In genomic region chr16:79402920-79403319, GRCh38 we compare ENCODE assay signal across 22 cellular contexts.
DNase-seq lines count a peak whose midpoint lies in the region; ATAC-seq, FAIRE-seq and TF ChIP-seq lines count a peak whose summit lies in the region.
"Had no signal": no experiment of that assay in that cellular context is flagged by ENCODE, and none has a peak within 500 bp of the region (broad histone marks: within the 10 kb centered on the region; RNA-seq: fewer than 3 reads in every experiment).

No MANE protein-coding gene starts in this region.

- no peak for FAIRE-seq in H1 (lab: Jason Lieb, UNC)
- FAIRE-seq: RCC 7860 had no signal

- H3K4ac ChIP-seq in H1 (replicated peaks; ENCODE audit: insufficient read length, low read depth, low read length) = no peak overlapping the region
- H3K4ac ChIP-seq in neuronal stem cell (ENCODE audit: low read length) = no peak overlapping the region

- DNase-seq in MCF 10A (ENCODE audit: unreplicated experiment) (no peak), breast epithelium (ENCODE audit: low spot score in 2 of 2) (no peak), H1 (ENCODE audit: low read depth in 1 of 2, low spot score in 2 of 2) (no peak), neuronal stem cell (ENCODE audit: low spot score) (no peak), left lung (no peak), GM03348 (ENCODE audit: low spot score) (no peak)
- DNase-seq: ACHN; CD4-positive, alpha-beta T cell; COR-L47; DMS79; NCI-H1694 treated with DMSO at 0.1 percent for 48 hours; NCI-H2081 treated with DMSO at 0.1 percent for 48 hours; NCI-H446; NCI-H526 had no signal

- H2AFZ ChIP-seq in H1 (ENCODE audit: low read length) = no peak overlapping the region
- H2AFZ ChIP-seq in neuronal stem cell (ENCODE audit: low read length) = no peak overlapping the region

- H2BK20ac ChIP-seq in H1 (ENCODE audit: low read length) = no peak overlapping the region

- CTCF ChIA-PET in MCF 10A (lab: Yijun Ruan, JAX) = interaction anchor here (0.6 kb wide), 1 partner anchor 203 kb away, joined by 3 read pairs; no protein-coding TSS in a partner anchor
- CTCF ChIA-PET in H1 (lab: Charles Lee; ENCODE audit: partially characterized antibody) = no interaction called here

- no peak overlapping the region for H3K56ac ChIP-seq in H1 (replicated peaks; ENCODE audit: insufficient read length, low read depth, low read length)

- H3K79me1 ChIP-seq in H1 (ENCODE audit: low read depth, low read length) (no peaks in the 10 kb centered on the region), neuronal stem cell (ENCODE audit: low read depth, low read length) (no peaks in the 10 kb centered on the region)

- H4K91ac ChIP-seq in H1 (replicated peaks; ENCODE audit: insufficient read length, low read length) = no peak overlapping the region
- no peak overlapping the region for H4K91ac ChIP-seq in neuronal stem cell (ENCODE audit: low read depth, low read length, poor library complexity)

- H2BK12ac ChIP-seq in H1 (ENCODE audit: low read depth, low read length) = no peak overlapping the region
- H2BK12ac ChIP-seq in neuronal stem cell (ENCODE audit: low read length) = no peak overlapping the region

- no peaks in the 10 kb centered on the region for H3K23me2 ChIP-seq in H1 (ENCODE audit: low read depth, low read length)

- H3K36me3 ChIP-seq in breast epithelium (no peaks in the 10 kb centered on the region), H1 (ENCODE audit: control insufficient read depth in 2 of 4, insufficient read depth in 4 of 4, low read length in 3 of 4) (no peaks in the 10 kb centered on the region), neuronal stem cell (replicated peaks in 1 of 2; ENCODE audit: control insufficient read depth in 2 of 2, insufficient read depth in 2 of 2, low read length in 2 of 2) (no peaks in the 10 kb centered on the region), left lung (no peaks in the 10 kb centered on the region)
- H3K36me3 ChIP-seq: BLaER1, HAP-1, SJSA1 had no signal

- H3K9me3 ChIP-seq in breast epithelium (peaks cover 0 to 4% of the 10 kb centered on the region in 2 donors), H1 (ENCODE audit: insufficient read depth in 2 of 2, low read depth in 1 of 2, low read length in 1 of 2) (peaks cover 0 to 2% of the 10 kb centered on the region in 2 experiments; a peak in 1 of 4 replicates), neuronal stem cell (replicated peaks in 1 of 2; ENCODE audit: control insufficient read depth in 2 of 2, insufficient read depth in 1 of 2, low read depth in 1 of 2, low read length in 2 of 2) (peaks cover 2 to 6% of the 10 kb centered on the region in 2 donors), left lung (peaks cover 0 to 5% of the 10 kb centered on the region in 2 donors)
- H3K9me3 ChIP-seq: BLaER1, HAP-1, SJSA1 had no signal

- H2BK15ac ChIP-seq in H1 (ENCODE audit: low read length) (no peak overlapping the region), neuronal stem cell (ENCODE audit: low read length) (no peak overlapping the region)

- BruUV-seq in MCF 10A (replicated peaks; lab: Mats Ljungman, UMichigan) = no TSS peak

- no peaks in the 10 kb centered on the region for H3K9me3 Mint-ChIP-seq in MCF 10A (ENCODE audit: unreplicated experiment)
- H3K9me3 Mint-ChIP-seq: CD4-positive, alpha-beta T cell had no signal

- H3K23ac ChIP-seq in H1 (ENCODE audit: insufficient read length) (no peak overlapping the region), neuronal stem cell (ENCODE audit: low read depth, low read length, poor library complexity) (no peak overlapping the region)

- H3K14ac ChIP-seq in H1 (ENCODE audit: insufficient read length) (no peak overlapping the region), neuronal stem cell (ENCODE audit: low read length) (peak overlapping the region; percentile 9)

- H3K18ac ChIP-seq in H1 (ENCODE audit: extremely low read depth, low read length) (no peak overlapping the region), neuronal stem cell (ENCODE audit: low read length) (no peak overlapping the region)

- H4K8ac ChIP-seq in H1 (ENCODE audit: extremely low read depth, insufficient read depth, low read length) (no peak overlapping the region), neuronal stem cell (ENCODE audit: low read depth, low read length) (no peak overlapping the region)

- no peaks in the 10 kb centered on the region for H3K36me3 Mint-ChIP-seq in MCF 10A (ENCODE audit: insufficient read depth, unreplicated experiment)

- H4K20me1 ChIP-seq in H1 (replicated peaks in 1 of 2; ENCODE audit: control insufficient read depth in 1 of 2, insufficient read depth in 2 of 2, low read length in 2 of 2) = no peaks in the 10 kb centered on the region
- H4K20me1 ChIP-seq: BLaER1 had no signal

- no peaks in the 10 kb centered on the region for H3K27me3 Mint-ChIP-seq in MCF 10A (ENCODE audit: insufficient read depth, unreplicated experiment)
- H3K27me3 Mint-ChIP-seq: CD4-positive, alpha-beta T cell had no signal

- H2BK120ac ChIP-seq in H1 (replicated peaks; ENCODE audit: low read depth, low read length) (no peak overlapping the region), neuronal stem cell (ENCODE audit: low read depth, low read length) (no peak overlapping the region)

- H3K4me3 Mint-ChIP-seq in MCF 10A (ENCODE audit: unreplicated experiment) = no peak overlapping the region
- H3K4me3 Mint-ChIP-seq: CD4-positive, alpha-beta T cell had no signal

- no peak overlapping the region for H3K27ac ChIP-seq in breast epithelium
- H3K27ac ChIP-seq in H1 (ENCODE audit: low read depth, low read length) = no peak overlapping the region
- no peak overlapping the region for H3K27ac ChIP-seq in neuronal stem cell (replicated peaks; ENCODE audit: low read length)
- H3K27ac ChIP-seq in left lung = no peak overlapping the region
- H3K27ac ChIP-seq: 22Rv1, BLaER1, SJSA1 had no signal

- H4K5ac ChIP-seq in H1 (ENCODE audit: insufficient read length, low read depth, low read length) = no peak overlapping the region

- no peak for TF ChIP-seq RAD21 in H1 (IDR thresholded peaks at IDR 0.05 in 1 of 2, conservative IDR thresholded peaks at IDR 0.05 in 1 of 2; ENCODE audit: low read depth in 2 of 2, low read length in 2 of 2)

- H3K4me3 ChIP-seq in breast epithelium (no peak overlapping the region), H1 (ENCODE audit: extremely low read depth in 1 of 4, insufficient read depth in 2 of 4, low read depth in 3 of 4, low read length in 4 of 4) (no peak overlapping the region), neuronal stem cell (ENCODE audit: low read length in 2 of 2) (no peak overlapping the region), left lung (no peak overlapping the region)
- H3K4me3 ChIP-seq: BLaER1, HAP-1, SJSA1 had no signal

- intact Hi-C loops in MCF 10A (cut with micrococcal nuclease) = no loop called here
- intact Hi-C loops in breast epithelium (cut with DNase I; ENCODE audit: low total_unique reads) = no loop called here
- intact Hi-C loops in left lung (cut with DNase I) = no loop called here

- POLR2A ChIA-PET in MCF 10A (lab: Yijun Ruan, JAX) (no interaction called here), H1 (lab: Charles Lee; ENCODE audit: partially characterized antibody) (no interaction called here)

- no peak for TF ChIP-seq CTCF in MCF 10A (IDR thresholded peaks at IDR 0.05; ENCODE audit: unreplicated experiment)
- no peak for TF ChIP-seq CTCF in breast epithelium (IDR thresholded peaks at IDR 0.05)
- TF ChIP-seq CTCF in H1 (IDR thresholded peaks at IDR 0.05; ENCODE audit: control extremely low read depth in 1 of 3, insufficient read depth in 1 of 3, low read depth in 1 of 3, low read length in 3 of 3) = no peak
- no peak for TF ChIP-seq CTCF in left lung (IDR thresholded peaks at IDR 0.05)

- H2AK5ac ChIP-seq in H1 (ENCODE audit: low read depth, low read length) = no peak overlapping the region
- no peak overlapping the region for H2AK5ac ChIP-seq in neuronal stem cell (ENCODE audit: low read depth, low read length)

- no peaks in the 10 kb centered on the region for H3K27me3 ChIP-seq in breast epithelium
- H3K27me3 ChIP-seq in H1 (replicated peaks in 1 of 4; ENCODE audit: control insufficient read depth in 3 of 4, extremely low read depth in 1 of 4, insufficient read depth in 3 of 4, low read length in 3 of 4) = no peaks in the 10 kb centered on the region; a peak in 1 of 7 replicates
- no peaks in the 10 kb centered on the region for H3K27me3 ChIP-seq in neuronal stem cell (ENCODE audit: control insufficient read depth in 3 of 3, insufficient read depth in 3 of 3, low read depth in 1 of 3, low read length in 3 of 3)
- H3K27me3 ChIP-seq in left lung = no peaks in the 10 kb centered on the region
- H3K27me3 ChIP-seq: BLaER1, SJSA1 had no signal

- TF ChIP-seq POLR2A in breast epithelium (IDR thresholded peaks at IDR 0.05) = no peak
- TF ChIP-seq POLR2A in H1 (IDR thresholded peaks at IDR 0.05; ENCODE audit: control extremely low read depth in 1 of 2, low read depth in 2 of 2, low read length in 2 of 2) = no peak

- no peak for TF ChIP-seq EP300 in H1 (IDR thresholded peaks at IDR 0.05; ENCODE audit: borderline replicate concordance in 1 of 2, low read depth in 2 of 2, low read length in 2 of 2)

- peak overlapping the region; percentile 77 for H3K27ac Mint-ChIP-seq in MCF 10A (ENCODE audit: low read depth, unreplicated experiment)
- H3K27ac Mint-ChIP-seq: CD4-positive, alpha-beta T cell had no signal

- H3K4me1 Mint-ChIP-seq in MCF 10A (ENCODE audit: insufficient read depth, unreplicated experiment) = peaks cover 12% of the 10 kb centered on the region

- no peak overlapping the region for H3K4me2 ChIP-seq in H1 (ENCODE audit: insufficient read depth in 1 of 2, low read depth in 2 of 2, low read length in 2 of 2)
- no peak overlapping the region for H3K4me2 ChIP-seq in neuronal stem cell (ENCODE audit: insufficient read depth, low read length, poor library complexity, severe bottlenecking)
- H3K4me2 ChIP-seq: BLaER1 had no signal

- WGBS in H1 (ENCODE audit: extremely low coverage in 1 of 2, insufficient coverage in 1 of 2, insufficient read length in 1 of 2, insufficient replicate concordance in 2 of 2, low coverage in 1 of 2, low lambda C conversion rate in 2 of 2, missing lambda C conversion rate in 1 of 2), 2 experiments = 76% methylated on average over 6 of the region's 6 CpGs; no CpG with 5 or more reads in 1 of the 2 experiments
- WGBS in neuronal stem cell (ENCODE audit: extremely low coverage in 2 of 2, insufficient read length in 2 of 2, insufficient replicate concordance in 1 of 2), 2 donors = no CpG with 5 or more reads among the region's 6 CpGs

- no peaks in the 10 kb centered on the region for H3K79me2 ChIP-seq in H1 (ENCODE audit: control insufficient read depth in 1 of 2, insufficient read depth in 2 of 2, low read length in 2 of 2)

- peak overlapping the region; percentile 28; the same call in 1 of the 2 replicates for H2BK5ac ChIP-seq in H1 (ENCODE audit: low read depth, low read length)
- no peak overlapping the region for H2BK5ac ChIP-seq in neuronal stem cell (ENCODE audit: low read length)

- ATAC-seq in left lung = no peak
- no peak for ATAC-seq in esophagus mucosa
- no peak for ATAC-seq in GM18517 (IDR thresholded peaks at IDR 0.05; ENCODE audit: unreplicated experiment)
- ATAC-seq: Right ventricle myocardium inferior had no signal

- no peaks in the 10 kb centered on the region for H3K4me1 ChIP-seq in breast epithelium
- H3K4me1 ChIP-seq in H1 (replicated peaks in 1 of 4; ENCODE audit: control insufficient read depth in 3 of 4, insufficient read depth in 4 of 4, low read length in 3 of 4) = peaks cover 0 to 4% (median 1%) of the 10 kb centered on the region in 4 experiments; a peak in 4 of 7 replicates
- H3K4me1 ChIP-seq in neuronal stem cell (ENCODE audit: control insufficient read depth in 2 of 2, insufficient read depth in 1 of 2, low read depth in 1 of 2, low read length in 2 of 2) = peaks cover 3 to 4% of the 10 kb centered on the region in 2 donors
- H3K4me1 ChIP-seq in left lung = no peaks in the 10 kb centered on the region
- H3K4me1 ChIP-seq: HAP-1, SJSA1 had no signal

- H3K9ac ChIP-seq in H1 (replicated peaks in 1 of 4; ENCODE audit: extremely low read depth in 1 of 4, low read depth in 3 of 4, low read length in 3 of 4) (no peak overlapping the region), neuronal stem cell (ENCODE audit: low read depth, low read length, poor library complexity) (no peak overlapping the region)
- H3K9ac ChIP-seq: BLaER1 had no signal
